In the genomic region with DNA sequence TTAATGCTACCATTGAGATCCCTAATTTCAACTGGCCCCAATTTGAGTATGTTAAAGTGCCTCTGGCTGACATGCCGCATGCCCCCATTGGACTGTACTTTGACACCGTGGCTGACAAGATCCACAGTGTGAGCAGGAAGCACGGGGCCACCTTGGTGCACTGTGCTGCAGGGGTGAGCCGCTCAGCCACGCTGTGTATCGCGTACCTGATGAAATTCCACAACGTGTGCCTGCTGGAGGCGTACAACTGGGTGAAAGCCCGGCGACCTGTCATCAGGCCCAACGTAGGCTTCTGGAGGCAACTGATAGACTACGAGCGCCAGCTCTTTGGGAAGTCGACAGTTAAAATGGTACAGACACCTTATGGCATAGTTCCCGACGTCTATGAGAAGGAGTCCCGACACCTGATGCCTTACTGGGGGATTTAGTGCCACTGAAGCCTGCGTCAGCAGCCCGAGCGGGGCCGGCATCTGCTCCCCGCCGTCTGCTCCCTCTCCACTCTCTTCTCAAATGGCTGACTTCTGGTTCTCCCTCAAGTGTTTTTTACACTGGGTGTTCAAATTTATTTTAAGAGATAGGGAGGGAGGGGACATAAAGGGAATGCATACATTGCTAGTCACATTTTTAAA, we compare ENCODE assay signal across 24 cellular contexts. TPM values are rescaled to one million over a fixed set of nuclear protein-coding genes. Genes with fewer than 3 reads are reported as not detected.
DNase-seq lines count a peak whose midpoint lies in the region; ATAC-seq and TF ChIP-seq lines count a peak whose summit lies in the region.
"Had no signal": no experiment of that assay in that cellular context is flagged by ENCODE, and none has a peak within 500 bp of the region (broad histone marks: within the 10 kb centered on the region; RNA-seq: fewer than 3 reads in every experiment).

No MANE protein-coding gene starts in this region.

- no peaks in the 10 kb centered on the region for H3K9me3 Mint-ChIP-seq in T-helper 2 cell treated with Interferon-gamma antibody and Interleukin-4, amounts not matched to agents 5 μg/mL and 100 μg/mL, for 36 hours
- H3K9me3 Mint-ChIP-seq: activated B cell treated with CpG ODN at 0.5 μM for 24 hours, CD14-positive monocyte, neural progenitor cell had no signal

- intact Hi-C loops in left cardiac atrium (cut with DNase I) (no loop called here), Right ventricle myocardium superior (cut with DNase I) (no loop called here), left ventricle myocardium superior (cut with micrococcal nuclease) (no loop called here)

- ATAC-seq in left cardiac atrium = peak; percentile 13 to 30
- no peak for ATAC-seq in Right ventricle myocardium superior (ENCODE audit: poor library complexity)
- peak; percentile 45 for ATAC-seq in left ventricle myocardium superior
- ATAC-seq in HG03460 (IDR thresholded peaks at IDR 0.05; ENCODE audit: unreplicated experiment) = no peak
- ATAC-seq: activated CD8-positive, alpha-beta T cell treated with anti-CD3 and anti-CD28 coated beads, Interleukin-2, amount 10 ng/mL, durations not matched to agents 7 days and 5 days; T-helper 17 cell had no signal

- H3K27me3 Mint-ChIP-seq in T-helper 2 cell treated with Interferon-gamma antibody and Interleukin-4, amounts not matched to agents 5 μg/mL and 100 μg/mL, for 36 hours (ENCODE audit: low read depth) = no peaks in the 10 kb centered on the region
- H3K27me3 Mint-ChIP-seq: activated B cell treated with CpG ODN at 0.5 μM for 24 hours, T-helper 17 cell had no signal

- no peak overlapping the region for H3K27ac Mint-ChIP-seq in T-helper 2 cell treated with Interferon-gamma antibody and Interleukin-4, amounts not matched to agents 5 μg/mL and 100 μg/mL, for 36 hours
- H3K27ac Mint-ChIP-seq: activated B cell treated with CpG ODN at 0.5 μM for 24 hours; activated CD8-positive, alpha-beta T cell treated with anti-CD3 and anti-CD28 coated beads, Interleukin-2, amount 10 ng/mL, durations not matched to agents 7 days and 5 days; CD14-positive monocyte; neural progenitor cell; T-helper 17 cell had no signal

- peak overlapping the region; percentile 33 for H3K27ac ChIP-seq in RWPE1
- H3K27ac ChIP-seq: adrenal gland, hepatocyte, neural progenitor cell, transverse colon had no signal

- no peak for DNase-seq in left cardiac atrium
- DNase-seq in Right ventricle myocardium superior = no peak
- no peak for DNase-seq in RWPE1 (ENCODE audit: low spot score)
- no peak for DNase-seq in left ventricle myocardium superior
- no peak for DNase-seq in KG1 (lab: John Stamatoyannopoulos, UW)
- DNase-seq in T-helper 2 cell treated with Interferon-gamma antibody and Interleukin-4, amounts not matched to agents 5 μg/mL and 100 μg/mL, for 36 hours (ENCODE audit: low spot score) = no peak
- no peak for DNase-seq in glomerular visceral epithelial cell (ENCODE audit: extremely low spot score)
- DNase-seq: ACHN; activated B cell treated with CpG ODN at 0.5 μM for 24 hours; activated CD8-positive, alpha-beta T cell treated with anti-CD3 and anti-CD28 coated beads, Interleukin-2, amount 10 ng/mL, durations not matched to agents 7 days and 5 days; adrenal gland; cerebellar nuclear complex; DMS153; effector memory CD4-positive, alpha-beta T cell; midbrain; NCI-H1417; SIG-M5; stimulated activated naive CD4-positive, alpha-beta T cell; T-helper 17 cell; transverse colon had no signal

- CTCF ChIA-PET in RWPE1 (lab: Yijun Ruan, JAX) = interaction anchor here (1.3 kb wide), 1 partner anchor 15 kb away, joined by 3 read pairs; no protein-coding TSS in a partner anchor

- TF ChIP-seq CTCF in RWPE1 (conservative IDR thresholded peaks at IDR 0.05; ENCODE audit: low read depth) = no peak

- H3K4me3 Mint-ChIP-seq in T-helper 2 cell treated with Interferon-gamma antibody and Interleukin-4, amounts not matched to agents 5 μg/mL and 100 μg/mL, for 36 hours = no peak overlapping the region
- H3K4me3 Mint-ChIP-seq: activated B cell treated with CpG ODN at 0.5 μM for 24 hours; activated CD8-positive, alpha-beta T cell treated with anti-CD3 and anti-CD28 coated beads, Interleukin-2, amount 10 ng/mL, durations not matched to agents 7 days and 5 days; CD14-positive monocyte; neural progenitor cell; T-helper 17 cell had no signal

- H3K36me3 Mint-ChIP-seq in T-helper 2 cell treated with Interferon-gamma antibody and Interleukin-4, amounts not matched to agents 5 μg/mL and 100 μg/mL, for 36 hours (ENCODE audit: low read depth) = peaks cover 15% of the 10 kb centered on the region

- peaks cover 2% of the 10 kb centered on the region for H3K4me1 Mint-ChIP-seq in T-helper 2 cell treated with Interferon-gamma antibody and Interleukin-4, amounts not matched to agents 5 μg/mL and 100 μg/mL, for 36 hours (ENCODE audit: low read depth)
- H3K4me1 Mint-ChIP-seq: activated B cell treated with CpG ODN at 0.5 μM for 24 hours, CD14-positive monocyte had no signal

- POLR2A ChIA-PET in RWPE1 (lab: Yijun Ruan, JAX; ENCODE audit: low non-redundant PET) = no interaction called here

RNA-seq across cellular contexts. Expression of gene DUSP14, which starts 22.9 kb away (rescaled TPM):
- total RNA-seq in left cardiac atrium (10 to 100 TPM; 18.7 to 19.1 TPM), Right ventricle myocardium superior (19.6 TPM), left ventricle myocardium superior (15.8 TPM)

Comparison
In these comparisons a context has a peak if more than half of its experiments do, and no peak if none do; other contexts are left out.
1. ATAC-seq: peak in left cardiac atrium (2 of 2) and left ventricle myocardium superior (single experiment); none in Right ventricle myocardium superior (single experiment) and HG03460 (single experiment).